13 cellular contexts compared by ENCODE assay signal in the genomic region with DNA sequence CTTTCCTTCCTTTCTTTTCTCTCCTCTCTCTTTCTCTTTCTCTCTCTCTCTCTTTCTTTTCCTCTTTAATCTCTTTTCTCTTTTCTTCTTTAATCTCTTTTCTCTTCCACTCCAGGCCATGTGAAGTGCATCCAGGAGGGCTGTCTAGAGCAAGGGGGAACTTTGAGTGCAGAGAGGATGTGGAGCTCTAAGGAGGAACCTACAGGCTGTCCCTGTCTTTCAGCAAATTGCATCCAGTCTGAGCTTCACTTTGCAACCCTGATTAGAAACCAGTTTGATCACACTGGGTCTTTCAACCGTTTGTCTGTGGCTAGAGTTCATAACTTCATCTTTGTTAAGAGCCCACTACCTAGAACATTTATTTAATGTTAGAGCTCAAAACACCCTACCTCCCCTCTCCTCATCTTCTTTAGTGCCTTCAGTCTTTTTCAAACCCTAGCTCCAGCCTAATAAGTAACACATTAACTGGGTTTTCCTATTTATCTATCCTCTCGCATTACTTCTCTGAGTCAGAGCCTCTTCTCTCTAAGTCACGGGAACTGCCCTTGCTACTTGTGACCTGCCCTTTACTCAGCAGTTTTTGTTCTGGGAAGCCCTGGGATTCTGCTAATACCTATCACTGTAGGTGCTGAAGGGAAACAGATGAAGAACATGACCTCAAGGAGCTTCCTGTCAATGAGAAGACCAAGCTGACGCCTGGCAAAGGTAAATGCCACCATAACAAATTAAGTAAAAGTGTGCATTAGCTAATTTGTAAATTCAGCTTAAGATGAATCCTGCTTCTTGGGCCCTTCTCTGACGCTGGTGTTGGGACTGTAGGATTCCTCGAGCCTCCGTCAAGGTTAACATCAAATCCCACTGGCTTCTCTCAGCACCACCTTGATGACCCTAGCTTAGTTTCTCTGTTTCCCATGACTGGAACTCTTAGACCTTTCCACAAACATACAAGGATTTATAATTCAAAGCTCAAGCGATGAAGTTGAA. TPM values are rescaled to one million over a fixed set of nuclear protein-coding genes. Genes with fewer than 3 reads are reported as not detected.
DNase-seq lines count a peak whose midpoint lies in the region; ATAC-seq and TF ChIP-seq lines count a peak whose summit lies in the region.
"Had no signal": no experiment of that assay in that cellular context is flagged by ENCODE, and none has a peak within 500 bp of the region (broad histone marks: within the 10 kb centered on the region; RNA-seq: fewer than 3 reads in every experiment).

A gene with protein sequence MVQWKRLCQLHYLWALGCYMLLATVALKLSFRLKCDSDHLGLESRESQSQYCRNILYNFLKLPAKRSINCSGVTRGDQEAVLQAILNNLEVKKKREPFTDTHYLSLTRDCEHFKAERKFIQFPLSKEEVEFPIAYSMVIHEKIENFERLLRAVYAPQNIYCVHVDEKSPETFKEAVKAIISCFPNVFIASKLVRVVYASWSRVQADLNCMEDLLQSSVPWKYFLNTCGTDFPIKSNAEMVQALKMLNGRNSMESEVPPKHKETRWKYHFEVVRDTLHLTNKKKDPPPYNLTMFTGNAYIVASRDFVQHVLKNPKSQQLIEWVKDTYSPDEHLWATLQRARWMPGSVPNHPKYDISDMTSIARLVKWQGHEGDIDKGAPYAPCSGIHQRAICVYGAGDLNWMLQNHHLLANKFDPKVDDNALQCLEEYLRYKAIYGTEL (plus strand): TSS at position 507 of the 984 bp plus-strand sequence. CDS start 6,456 bp downstream, outside the sequence.

- WGBS in esophagus squamous epithelium, 2 donors, result 58 to 65% methylated on average over 8 of the region's 8 CpGs

- TF ChIP-seq CTCF in esophagus squamous epithelium (IDR thresholded peaks at IDR 0.05) (no peak), osteoblast (IDR thresholded peaks at IDR 0.05; ENCODE audit: extremely low read depth, low read depth, low read length) (no peak), WTC11 (IDR thresholded peaks at IDR 0.05) (no peak)

- CTCF ChIA-PET in WTC11 (lab: Charles Lee), result interaction anchor here (1.1 to 2.9 kb wide), 4 partner anchors 12 to 83 kb away, joined by 3 to 14 read pairs (median 6); no protein-coding TSS in a partner anchor

- no peak within 1 kb of the TSS for H3K27ac Mint-ChIP-seq in WTC11

- no peak within 1 kb of the TSS for H2AFZ ChIP-seq in osteoblast (ENCODE audit: low read length)

- H3K27me3 Mint-ChIP-seq in WTC11 (ENCODE audit: low read depth), result peaks cover 14% of the 10 kb centered on the region

- H3K4me2 ChIP-seq in osteoblast (ENCODE audit: insufficient read depth, low read length), result no peak within 1 kb of the TSS

- POLR2A ChIA-PET in WTC11 (lab: Charles Lee), result no interaction called here

- intact Hi-C loops in esophagus squamous epithelium (cut with DNase I), result loop anchor here (10.0 kb wide), 1 partner anchor 67 kb away; no protein-coding TSS in a partner anchor

- H3K27ac ChIP-seq in esophagus squamous epithelium, result peak within 1 kb of the TSS in 1 of 4 donors; percentile 50
- H3K27ac ChIP-seq in osteoblast (ENCODE audit: low read depth, low read length), result no peak within 1 kb of the TSS
- H3K27ac ChIP-seq: left ventricle myocardium inferior had no signal

- peaks cover 0 to 10% (median 0%) of the 10 kb centered on the region in 4 donors for H3K27me3 ChIP-seq in esophagus squamous epithelium
- H3K27me3 ChIP-seq in osteoblast (ENCODE audit: insufficient read depth, low read length), result peaks cover 8% of the 10 kb centered on the region

- no peak within 1 kb of the TSS for H3K4me3 Mint-ChIP-seq in WTC11

- H3K4me1 ChIP-seq in esophagus squamous epithelium (peaks cover 0 to 32% (median 0%) of the 10 kb centered on the region in 3 donors), osteoblast (ENCODE audit: insufficient read depth, low read length) (no peaks in the 10 kb centered on the region)
- H3K4me1 ChIP-seq: left ventricle myocardium inferior had no signal

- H3K4me1 Mint-ChIP-seq in WTC11, result peaks cover 10% of the 10 kb centered on the region

- ATAC-seq in GM18907 (IDR thresholded peaks at IDR 0.05; ENCODE audit: unreplicated experiment) (peak; percentile 57), GM18517 (IDR thresholded peaks at IDR 0.05; ENCODE audit: unreplicated experiment) (no peak), WTC11 (no peak), HG03354 (IDR thresholded peaks at IDR 0.05; ENCODE audit: poor library complexity, severe bottlenecking, unreplicated experiment) (no peak)

- peaks cover 2% of the 10 kb centered on the region; the same call in 1 of the 2 replicates for H3K36me3 Mint-ChIP-seq in WTC11

- H3K36me3 ChIP-seq in esophagus squamous epithelium (no peaks in the 10 kb centered on the region), osteoblast (ENCODE audit: insufficient read depth, low read length) (no peaks in the 10 kb centered on the region)
- H3K36me3 ChIP-seq: left ventricle myocardium inferior had no signal

- TF ChIP-seq POLR2A in esophagus squamous epithelium (IDR thresholded peaks at IDR 0.05), result no peak

- H3K9me3 ChIP-seq in esophagus squamous epithelium (no peaks in the 10 kb centered on the region), osteoblast (ENCODE audit: low read depth, low read length) (no peaks in the 10 kb centered on the region)
- H3K9me3 ChIP-seq: left ventricle myocardium inferior had no signal

- H4K20me1 ChIP-seq in osteoblast (ENCODE audit: insufficient read depth, low read length), result no peaks in the 10 kb centered on the region

- H3K4me3 ChIP-seq in esophagus squamous epithelium (no peak within 1 kb of the TSS), osteoblast (ENCODE audit: insufficient read depth, low read length) (no peak within 1 kb of the TSS)
- H3K4me3 ChIP-seq: left ventricle myocardium inferior had no signal

- DNase-seq in OCI-M1 (lab: John Stamatoyannopoulos, UW) (peak; percentile 37), esophagus squamous epithelium (lab: John Stamatoyannopoulos, UW) (no peak), osteoblast (ENCODE audit: insufficient read length, low spot score, missing footprints) (peak; percentile 96), WTC11 (ENCODE audit: low spot score) (no peak)
- DNase-seq in activated CD4-positive, alpha-beta T cell treated with anti-CD3 and anti-CD28 coated beads, Interleukin-2, amount 50 U/mL, for 4 hours, result no peak
- DNase-seq: activated CD4-positive, CD25-positive, alpha-beta regulatory T cell; DMS79; left ventricle myocardium inferior; NCI-H524 treated with DMSO at 0.1 percent for 48 hours; trophoblast cell had no signal

- H3K79me2 ChIP-seq in osteoblast (ENCODE audit: insufficient read depth, low read length), result no peaks in the 10 kb centered on the region

- H3K9me3 Mint-ChIP-seq in WTC11, result peaks cover 8% of the 10 kb centered on the region

TF ChIP-seq in WTC11, 78 proteins besides CTCF, POLR2A, EP300 and RAD21 (continues in another document):
- TF ChIP-seq, protein P1, sequence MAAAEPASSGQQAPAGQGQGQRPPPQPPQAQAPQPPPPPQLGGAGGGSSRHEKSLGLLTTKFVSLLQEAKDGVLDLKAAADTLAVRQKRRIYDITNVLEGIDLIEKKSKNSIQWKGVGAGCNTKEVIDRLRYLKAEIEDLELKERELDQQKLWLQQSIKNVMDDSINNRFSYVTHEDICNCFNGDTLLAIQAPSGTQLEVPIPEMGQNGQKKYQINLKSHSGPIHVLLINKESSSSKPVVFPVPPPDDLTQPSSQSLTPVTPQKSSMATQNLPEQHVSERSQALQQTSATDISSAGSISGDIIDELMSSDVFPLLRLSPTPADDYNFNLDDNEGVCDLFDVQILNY (CRISPR knock-in tag; IDR thresholded peaks at IDR 0.05), result no peak
- TF ChIP-seq ETV6 (CRISPR knock-in tag; IDR thresholded peaks at IDR 0.05) (no peak), RORB (CRISPR knock-in tag; IDR thresholded peaks at IDR 0.05) (no peak), ZNF671 (CRISPR knock-in tag; IDR thresholded peaks at IDR 0.05) (no peak), FOXK1 (CRISPR knock-in tag; IDR thresholded peaks at IDR 0.05) (no peak), ZBTB21 (CRISPR knock-in tag; IDR thresholded peaks at IDR 0.05; ENCODE audit: borderline replicate concordance) (no peak), EMX1 (CRISPR knock-in tag; IDR thresholded peaks at IDR 0.05) (no peak), HMGA2 (CRISPR knock-in tag; IDR thresholded peaks at IDR 0.05) (no peak), ELF4 (CRISPR knock-in tag; IDR thresholded peaks at IDR 0.05; ENCODE audit: low read depth) (no peak), GTF2I (CRISPR knock-in tag; conservative IDR thresholded peaks at IDR 0.05) (no peak), SOX15 (CRISPR knock-in tag; IDR thresholded peaks at IDR 0.05) (no peak), MYBL2 (CRISPR knock-in tag; IDR thresholded peaks at IDR 0.05) (no peak), MXD4 (CRISPR knock-in tag; IDR thresholded peaks at IDR 0.05; ENCODE audit: borderline replicate concordance) (no peak), TP53 (CRISPR knock-in tag; IDR thresholded peaks at IDR 0.05) (no peak), NFE2L1 (CRISPR knock-in tag; IDR thresholded peaks at IDR 0.05) (no peak)
- TF ChIP-seq, protein P2, sequence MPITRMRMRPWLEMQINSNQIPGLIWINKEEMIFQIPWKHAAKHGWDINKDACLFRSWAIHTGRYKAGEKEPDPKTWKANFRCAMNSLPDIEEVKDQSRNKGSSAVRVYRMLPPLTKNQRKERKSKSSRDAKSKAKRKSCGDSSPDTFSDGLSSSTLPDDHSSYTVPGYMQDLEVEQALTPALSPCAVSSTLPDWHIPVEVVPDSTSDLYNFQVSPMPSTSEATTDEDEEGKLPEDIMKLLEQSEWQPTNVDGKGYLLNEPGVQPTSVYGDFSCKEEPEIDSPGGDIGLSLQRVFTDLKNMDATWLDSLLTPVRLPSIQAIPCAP (CRISPR knock-in tag; IDR thresholded peaks at IDR 0.05), result no peak
- TF ChIP-seq, protein P3, sequence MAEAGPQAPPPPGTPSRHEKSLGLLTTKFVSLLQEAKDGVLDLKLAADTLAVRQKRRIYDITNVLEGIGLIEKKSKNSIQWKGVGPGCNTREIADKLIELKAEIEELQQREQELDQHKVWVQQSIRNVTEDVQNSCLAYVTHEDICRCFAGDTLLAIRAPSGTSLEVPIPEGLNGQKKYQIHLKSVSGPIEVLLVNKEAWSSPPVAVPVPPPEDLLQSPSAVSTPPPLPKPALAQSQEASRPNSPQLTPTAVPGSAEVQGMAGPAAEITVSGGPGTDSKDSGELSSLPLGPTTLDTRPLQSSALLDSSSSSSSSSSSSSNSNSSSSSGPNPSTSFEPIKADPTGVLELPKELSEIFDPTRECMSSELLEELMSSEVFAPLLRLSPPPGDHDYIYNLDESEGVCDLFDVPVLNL (CRISPR knock-in tag; IDR thresholded peaks at IDR 0.05; ENCODE audit: borderline replicate concordance, low read depth), result no peak
- TF ChIP-seq, protein P4, sequence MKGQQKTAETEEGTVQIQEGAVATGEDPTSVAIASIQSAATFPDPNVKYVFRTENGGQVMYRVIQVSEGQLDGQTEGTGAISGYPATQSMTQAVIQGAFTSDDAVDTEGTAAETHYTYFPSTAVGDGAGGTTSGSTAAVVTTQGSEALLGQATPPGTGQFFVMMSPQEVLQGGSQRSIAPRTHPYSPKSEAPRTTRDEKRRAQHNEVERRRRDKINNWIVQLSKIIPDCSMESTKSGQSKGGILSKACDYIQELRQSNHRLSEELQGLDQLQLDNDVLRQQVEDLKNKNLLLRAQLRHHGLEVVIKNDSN (CRISPR knock-in tag; IDR thresholded peaks at IDR 0.05), result no peak

RNA-seq across cellular contexts. Expression of the gene that starts here (rescaled TPM):
- 10 to 100 TPM in 3 of 4 donors, 1 to 10 TPM in 1; 8.8 to 30.2 (median 18.1) TPM for total RNA-seq in esophagus squamous epithelium
- total RNA-seq in osteoblast, result 0.72 and 1.2 TPM in 2 replicates
- 0.07 to 0.20 TPM (median 0.11 TPM) in 3 replicates for total RNA-seq in WTC11 (2021)

Comparison
In these comparisons a context has a peak if more than half of its experiments do, and no peak if none do; other contexts are left out.
1. DNase-seq: peak in OCI-M1 (single experiment) and osteoblast (single experiment); none in esophagus squamous epithelium (single experiment), activated CD4-positive, alpha-beta T cell treated with anti-CD3 and anti-CD28 coated beads, Interleukin-2, amount 50 U/mL, for 4 hours (0 of 2) and WTC11 (single experiment).